Comparison of ENCODE assay signal across 1 cellular context in the genomic region with DNA sequence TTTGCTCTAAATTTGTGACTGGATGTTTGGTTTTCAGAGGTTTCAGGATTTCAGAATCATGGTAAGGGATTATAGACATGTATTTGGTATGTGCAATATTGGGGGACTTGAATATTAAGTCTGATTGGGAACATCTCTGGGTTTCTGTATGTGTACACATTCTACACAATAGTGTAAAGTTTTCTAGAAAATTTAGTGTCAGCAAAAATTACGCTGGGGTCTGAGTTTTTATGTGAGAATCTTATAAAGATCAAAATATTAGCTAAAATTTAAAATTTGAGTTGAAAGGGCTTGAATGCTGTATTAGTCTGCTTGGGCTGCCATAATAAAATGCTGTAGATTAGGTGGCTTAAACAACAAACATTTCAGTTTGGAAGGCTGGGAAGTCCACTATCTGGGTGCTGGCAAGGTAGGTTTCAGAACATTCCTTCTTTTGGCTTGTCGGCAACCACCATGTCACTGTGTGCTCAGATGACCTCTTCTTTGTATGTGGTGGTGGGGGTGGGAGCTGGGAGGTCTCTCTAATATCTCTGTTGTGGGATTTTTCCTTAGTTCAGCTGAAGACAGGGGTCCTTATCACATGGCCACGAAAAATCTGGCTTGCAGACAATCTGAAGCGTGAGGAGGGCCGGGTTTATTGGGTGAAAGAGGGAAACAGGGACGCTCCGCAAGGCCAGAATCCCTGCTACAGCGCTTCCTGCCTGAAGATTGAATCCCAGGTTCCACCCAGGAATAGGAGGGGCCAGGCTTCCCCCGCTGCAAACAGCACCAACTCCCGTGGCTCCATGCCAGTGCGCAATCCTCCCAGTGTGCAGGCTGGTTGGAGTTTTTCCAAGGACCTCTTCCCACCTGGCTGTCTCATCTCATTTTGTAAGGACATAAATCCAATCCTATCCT.
TF ChIP-seq lines count a peak whose summit lies in the region.

No MANE protein-coding gene starts in this region.

TF ChIP-seq in WTC11, 78 proteins besides CTCF, POLR2A, EP300 and RAD21 (continued from another document):
- TF ChIP-seq, protein P1, sequence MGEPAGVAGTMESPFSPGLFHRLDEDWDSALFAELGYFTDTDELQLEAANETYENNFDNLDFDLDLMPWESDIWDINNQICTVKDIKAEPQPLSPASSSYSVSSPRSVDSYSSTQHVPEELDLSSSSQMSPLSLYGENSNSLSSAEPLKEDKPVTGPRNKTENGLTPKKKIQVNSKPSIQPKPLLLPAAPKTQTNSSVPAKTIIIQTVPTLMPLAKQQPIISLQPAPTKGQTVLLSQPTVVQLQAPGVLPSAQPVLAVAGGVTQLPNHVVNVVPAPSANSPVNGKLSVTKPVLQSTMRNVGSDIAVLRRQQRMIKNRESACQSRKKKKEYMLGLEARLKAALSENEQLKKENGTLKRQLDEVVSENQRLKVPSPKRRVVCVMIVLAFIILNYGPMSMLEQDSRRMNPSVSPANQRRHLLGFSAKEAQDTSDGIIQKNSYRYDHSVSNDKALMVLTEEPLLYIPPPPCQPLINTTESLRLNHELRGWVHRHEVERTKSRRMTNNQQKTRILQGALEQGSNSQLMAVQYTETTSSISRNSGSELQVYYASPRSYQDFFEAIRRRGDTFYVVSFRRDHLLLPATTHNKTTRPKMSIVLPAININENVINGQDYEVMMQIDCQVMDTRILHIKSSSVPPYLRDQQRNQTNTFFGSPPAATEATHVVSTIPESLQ (CRISPR knock-in tag; IDR thresholded peaks at IDR 0.05), result no peak
- TF ChIP-seq MLX (CRISPR knock-in tag; IDR thresholded peaks at IDR 0.05) (no peak), ZSCAN18 (CRISPR knock-in tag; IDR thresholded peaks at IDR 0.05) (no peak), SMAD3 (CRISPR knock-in tag; IDR thresholded peaks at IDR 0.05; ENCODE audit: borderline replicate concordance) (no peak), AFF4 (CRISPR knock-in tag; IDR thresholded peaks at IDR 0.05; ENCODE audit: borderline replicate concordance) (no peak), ZBTB21 (CRISPR knock-in tag; IDR thresholded peaks at IDR 0.05; ENCODE audit: borderline replicate concordance) (no peak)
- TF ChIP-seq, protein P2, sequence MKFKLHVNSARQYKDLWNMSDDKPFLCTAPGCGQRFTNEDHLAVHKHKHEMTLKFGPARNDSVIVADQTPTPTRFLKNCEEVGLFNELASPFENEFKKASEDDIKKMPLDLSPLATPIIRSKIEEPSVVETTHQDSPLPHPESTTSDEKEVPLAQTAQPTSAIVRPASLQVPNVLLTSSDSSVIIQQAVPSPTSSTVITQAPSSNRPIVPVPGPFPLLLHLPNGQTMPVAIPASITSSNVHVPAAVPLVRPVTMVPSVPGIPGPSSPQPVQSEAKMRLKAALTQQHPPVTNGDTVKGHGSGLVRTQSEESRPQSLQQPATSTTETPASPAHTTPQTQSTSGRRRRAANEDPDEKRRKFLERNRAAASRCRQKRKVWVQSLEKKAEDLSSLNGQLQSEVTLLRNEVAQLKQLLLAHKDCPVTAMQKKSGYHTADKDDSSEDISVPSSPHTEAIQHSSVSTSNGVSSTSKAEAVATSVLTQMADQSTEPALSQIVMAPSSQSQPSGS (CRISPR knock-in tag; IDR thresholded peaks at IDR 0.05; ENCODE audit: borderline replicate concordance, low read depth), result no peak
- TF ChIP-seq, protein P3, sequence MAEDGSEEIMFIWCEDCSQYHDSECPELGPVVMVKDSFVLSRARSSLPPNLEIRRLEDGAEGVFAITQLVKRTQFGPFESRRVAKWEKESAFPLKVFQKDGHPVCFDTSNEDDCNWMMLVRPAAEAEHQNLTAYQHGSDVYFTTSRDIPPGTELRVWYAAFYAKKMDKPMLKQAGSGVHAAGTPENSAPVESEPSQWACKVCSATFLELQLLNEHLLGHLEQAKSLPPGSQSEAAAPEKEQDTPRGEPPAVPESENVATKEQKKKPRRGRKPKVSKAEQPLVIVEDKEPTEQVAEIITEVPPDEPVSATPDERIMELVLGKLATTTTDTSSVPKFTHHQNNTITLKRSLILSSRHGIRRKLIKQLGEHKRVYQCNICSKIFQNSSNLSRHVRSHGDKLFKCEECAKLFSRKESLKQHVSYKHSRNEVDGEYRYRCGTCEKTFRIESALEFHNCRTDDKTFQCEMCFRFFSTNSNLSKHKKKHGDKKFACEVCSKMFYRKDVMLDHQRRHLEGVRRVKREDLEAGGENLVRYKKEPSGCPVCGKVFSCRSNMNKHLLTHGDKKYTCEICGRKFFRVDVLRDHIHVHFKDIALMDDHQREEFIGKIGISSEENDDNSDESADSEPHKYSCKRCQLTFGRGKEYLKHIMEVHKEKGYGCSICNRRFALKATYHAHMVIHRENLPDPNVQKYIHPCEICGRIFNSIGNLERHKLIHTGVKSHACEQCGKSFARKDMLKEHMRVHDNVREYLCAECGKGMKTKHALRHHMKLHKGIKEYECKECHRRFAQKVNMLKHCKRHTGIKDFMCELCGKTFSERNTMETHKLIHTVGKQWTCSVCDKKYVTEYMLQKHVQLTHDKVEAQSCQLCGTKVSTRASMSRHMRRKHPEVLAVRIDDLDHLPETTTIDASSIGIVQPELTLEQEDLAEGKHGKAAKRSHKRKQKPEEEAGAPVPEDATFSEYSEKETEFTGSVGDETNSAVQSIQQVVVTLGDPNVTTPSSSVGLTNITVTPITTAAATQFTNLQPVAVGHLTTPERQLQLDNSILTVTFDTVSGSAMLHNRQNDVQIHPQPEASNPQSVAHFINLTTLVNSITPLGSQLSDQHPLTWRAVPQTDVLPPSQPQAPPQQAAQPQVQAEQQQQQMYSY (CRISPR knock-in tag; IDR thresholded peaks at IDR 0.05), result no peak
